In genomic region chr15:40969363-40969762, GRCh38 we compare ENCODE assay signal across 26 cellular contexts. TPM values are rescaled to one million over a fixed set of nuclear protein-coding genes. Genes with fewer than 3 reads are reported as not detected.
"Had no signal": no experiment of that assay in that cellular context is flagged by ENCODE, and none has a peak within 500 bp of the region (broad histone marks: within the 10 kb centered on the region; RNA-seq: fewer than 3 reads in every experiment).

No MANE protein-coding gene starts in this region.

- H3K36me3 ChIP-seq: heart left ventricle, left lung, pancreas, prostate gland, suprapubic skin, thoracic aorta, tibial nerve, uterus had no signal

- H3K9me3 ChIP-seq: heart left ventricle, left lung, pancreas, prostate gland, suprapubic skin, thoracic aorta, tibial nerve, uterus had no signal

- H3K27me3 ChIP-seq: heart left ventricle, left lung, pancreas, suprapubic skin, tibial nerve, uterus had no signal

- H3K4me1 ChIP-seq: left lung, prostate gland had no signal

- H3K4me3 ChIP-seq: heart left ventricle, left lung, lung, pancreas, prostate gland, suprapubic skin, thoracic aorta, tibial nerve, uterus had no signal

- ATAC-seq: heart left ventricle; left lung; naive thymus-derived CD8-positive, alpha-beta T cell; pancreas; right cardiac atrium; stimulated activated effector memory CD8-positive, alpha-beta T cell treated with anti-CD3 and anti-CD28 coated beads, Interleukin-12 subunit alpha, Interleukin-12 subunit beta, amount 100 ng/mL, for 72 hours had no signal

- FAIRE-seq: islet of Langerhans, kidney, pancreas had no signal

- DNase-seq: heart left ventricle; hypothalamus; immature natural killer cell; kidney; left lung; midbrain; naive thymus-derived CD8-positive, alpha-beta T cell; nucleus accumbens; pancreas; posterior cingulate gyrus; retina; right cardiac atrium; stimulated activated CD4-positive, alpha-beta T cell treated with anti-CD3 and anti-CD28 coated beads, Interleukin-12 subunit alpha, Interleukin-12 subunit beta, amount 100 ng/mL, for 4 hours; stimulated activated CD4-positive, alpha-beta T cell treated with anti-CD3 and anti-CD28 coated beads, Interleukin-15, amount 100 ng/mL, for 24 hours; stimulated activated CD4-positive, alpha-beta T cell treated with anti-CD3 and anti-CD28 coated beads, Interleukin-2, amount 100 ng/mL, for 24 hours; stimulated activated CD4-positive, alpha-beta T cell treated with anti-CD3 and anti-CD28 coated beads, Interleukin-4, amount 100 ng/mL, for 24 hours; stimulated activated naive CD4-positive, alpha-beta T cell; uterus had no signal

- H3K27ac ChIP-seq: heart left ventricle, left lung, pancreas, prostate gland, suprapubic skin, thoracic aorta, tibial nerve, uterus had no signal

RNA-seq across cellular contexts. Expression of gene CHAC1, which starts 16.1 kb away (rescaled TPM):
- polyA plus RNA-seq: naive thymus-derived CD8-positive, alpha-beta T cell had no signal

RNA-seq across cellular contexts. Expression of gene DLL4, which starts 40.2 kb away (rescaled TPM):
- total RNA-seq: osteoblast had no signal
- polyA plus RNA-seq: immature natural killer cell; naive thymus-derived CD8-positive, alpha-beta T cell had no signal
